ENCODE assay signal across 16 cellular contexts in genomic region chr13:110244096-110244830, GRCh38.
DNase-seq lines count a peak whose midpoint lies in the region; ATAC-seq and TF ChIP-seq lines count a peak whose summit lies in the region.
"Had no signal": no experiment of that assay in that cellular context is flagged by ENCODE, and none has a peak within 500 bp of the region (broad histone marks: within the 10 kb centered on the region; RNA-seq: fewer than 3 reads in every experiment).

No MANE protein-coding gene starts in this region.

- TF ChIP-seq CTCF in IMR-90 (conservative IDR thresholded peaks at IDR 0.05; ENCODE audit: low read depth, low read length): no peak

- CTCF ChIA-PET in IMR-90 (lab: Yijun Ruan, JAX): no interaction called here

- H3K4me2 ChIP-seq in IMR-90 (ENCODE audit: low read depth, low read length) (no peak overlapping the region), trophoblast cell (ENCODE audit: low read length) (no peak overlapping the region)
- H3K4me2 ChIP-seq: hepatocyte had no signal

- no peak overlapping the region for H4K12ac ChIP-seq in trophoblast cell (ENCODE audit: low read depth, low read length)

- no peak overlapping the region for H2BK5ac ChIP-seq in IMR-90 (ENCODE audit: low read depth, low read length, poor library complexity, severe bottlenecking)
- H2BK5ac ChIP-seq in trophoblast cell (ENCODE audit: low read depth, low read length, poor library complexity): no peak overlapping the region

- H3K4ac ChIP-seq in IMR-90 (ENCODE audit: low read depth, low read length) (peak overlapping the region; percentile 58; the same call in 1 of the 2 replicates), trophoblast cell (ENCODE audit: low read depth, low read length) (no peak overlapping the region)

- dilution Hi-C loops in IMR-90 (cut with HindIII; ENCODE audit: low sequenced_read_pairs, unreplicated experiment): no loop called here

- H2AK5ac ChIP-seq in IMR-90 (ENCODE audit: low read depth, low read length) (peak overlapping the region; percentile 45; the same call in 1 of the 2 replicates), trophoblast cell (ENCODE audit: low read length) (no peak overlapping the region)

- peak overlapping the region; percentile 17; the same call in 1 of the 2 replicates for H3K27ac ChIP-seq in ACC112 (ENCODE audit: low read depth, low read length)
- peak overlapping the region; percentile 19; the same call in 1 of the 2 replicates for H3K27ac ChIP-seq in IMR-90 (ENCODE audit: insufficient read depth, low read length)
- H3K27ac ChIP-seq in trophoblast cell (ENCODE audit: low read depth, low read length): no peak overlapping the region
- H3K27ac ChIP-seq: hepatocyte, testis had no signal

- H4K8ac ChIP-seq in IMR-90 (ENCODE audit: low read depth in 2 of 2, low read length in 2 of 2) (peak overlapping the region in 1 of 2 experiments; percentile 50; a peak in 1 of 4 replicates), trophoblast cell (ENCODE audit: low read depth, low read length) (no peak overlapping the region)

- H3K9ac ChIP-seq in IMR-90 (ENCODE audit: low read depth, low read length): no peak overlapping the region
- no peak overlapping the region for H3K9ac ChIP-seq in trophoblast cell (ENCODE audit: low read length)

- H3K27me3 ChIP-seq in ACC112 (ENCODE audit: insufficient read depth, low read length) (no peaks in the 10 kb centered on the region), IMR-90 (ENCODE audit: control insufficient read depth, insufficient read depth, low read length) (no peaks in the 10 kb centered on the region), trophoblast cell (ENCODE audit: insufficient read depth, low read length) (no peaks in the 10 kb centered on the region)
- H3K27me3 ChIP-seq: hepatocyte, testis had no signal

- TF ChIP-seq RAD21 in IMR-90 (IDR thresholded peaks at IDR 0.05; ENCODE audit: low read length): no peak

- peaks cover 30% of the 10 kb centered on the region for H3K9me1 ChIP-seq in IMR-90 (ENCODE audit: insufficient read depth, low read length)

- peak overlapping the region; percentile 31 for H2BK12ac ChIP-seq in trophoblast cell (ENCODE audit: low read length)

- H2BK120ac ChIP-seq in IMR-90 (ENCODE audit: low read depth, low read length): peak overlapping the region; percentile 46; the same call in 1 of the 2 replicates
- H2BK120ac ChIP-seq in trophoblast cell (ENCODE audit: insufficient read depth, low read length, poor library complexity): no peak overlapping the region

- H3K4me1 ChIP-seq in ACC112 (ENCODE audit: control insufficient read depth, insufficient read depth, low read length, unreplicated experiment): peaks cover 46% of the 10 kb centered on the region
- peaks cover 29% of the 10 kb centered on the region for H3K4me1 ChIP-seq in IMR-90 (ENCODE audit: control insufficient read depth, insufficient read depth, low read length)
- H3K4me1 ChIP-seq in trophoblast cell (ENCODE audit: control insufficient read depth in 1 of 2, insufficient read depth in 2 of 2, low read length in 2 of 2): peaks cover 12 to 16% of the 10 kb centered on the region in 2 experiments

- 100% methylated on average over 1 of the region's 7 CpGs; no CpG with 5 or more reads in 1 of the 2 experiments for WGBS in IMR-90 (ENCODE audit: extremely low coverage in 2 of 2, insufficient read length in 1 of 2), 2 experiments
- WGBS in trophoblast cell (ENCODE audit: extremely low coverage, insufficient coverage, insufficient read length): no CpG with 5 or more reads among the region's 7 CpGs

- H4K5ac ChIP-seq in IMR-90 (ENCODE audit: low read depth, low read length): no peak overlapping the region

- H2AK9ac ChIP-seq in IMR-90 (replicated peaks; ENCODE audit: low read depth, low read length, poor library complexity): peak overlapping the region; percentile 16

- H3K9me3 ChIP-seq in IMR-90 (ENCODE audit: control insufficient read depth, insufficient read depth, low read length) (no peaks in the 10 kb centered on the region), trophoblast cell (ENCODE audit: insufficient read depth, low read depth, low read length) (no peaks in the 10 kb centered on the region)
- H3K9me3 ChIP-seq: testis had no signal

- no peak for ATAC-seq in IMR-90 (ENCODE audit: low read depth)
- ATAC-seq in HG02870 (IDR thresholded peaks at IDR 0.05; ENCODE audit: unreplicated experiment): no peak
- ATAC-seq: activated CD4-positive, CD25-positive, alpha-beta regulatory T cell treated with anti-CD3 and anti-CD28 coated beads, Interleukin-2, amount 50 U/mL, for 24 hours; activated T-cell treated with anti-CD3 and anti-CD28 coated beads, Interleukin-2, amount 50 U/mL, for 4 hours; left lobe of liver had no signal

- DNase-seq in IMR-90 (peak; percentile 42), fibroblast of peridontal ligament (ENCODE audit: extremely low read depth) (peak; percentile 99), trophoblast cell (no peak), putamen (ENCODE audit: low spot score) (no peak)
- no peak for DNase-seq in effector CD8-positive, alpha-beta T cell (lab: John Stamatoyannopoulos, UW)
- DNase-seq in activated effector memory CD4-positive, alpha-beta T cell treated with Interleukin-2 at 50 U/mL for 16 hours: no peak
- DNase-seq: activated T-cell treated with anti-CD3 and anti-CD28 coated beads, Interleukin-2, amount 50 U/mL, for 4 hours; AML-193; amygdala; small intestine; testis had no signal

- no TSS peak for BruUV-seq in IMR-90 (replicated peaks; lab: Mats Ljungman, UMichigan)

- H3K14ac ChIP-seq in IMR-90 (replicated peaks; ENCODE audit: low read depth, low read length) (peak overlapping the region; percentile 40; the same call in 1 of the 2 replicates), trophoblast cell (ENCODE audit: low read length) (no peak overlapping the region)

- TF ChIP-seq POLR2A in IMR-90 (IDR thresholded peaks at IDR 0.05; ENCODE audit: low read depth, low read length): no peak

- H4K91ac ChIP-seq in IMR-90 (ENCODE audit: insufficient read depth, low read depth, low read length): no peak overlapping the region
- no peak overlapping the region for H4K91ac ChIP-seq in trophoblast cell (ENCODE audit: low read depth, low read length)

- H3K18ac ChIP-seq in IMR-90 (ENCODE audit: low read depth, low read length): no peak overlapping the region
- no peak overlapping the region for H3K18ac ChIP-seq in trophoblast cell (ENCODE audit: low read length)

- in situ Hi-C loops in IMR-90 (cut with MboI; ENCODE audit: low sequenced_read_pairs): no loop called here

- intact Hi-C loops in IMR-90 (cut with micrococcal nuclease): no loop called here

- H3K23ac ChIP-seq in IMR-90 (ENCODE audit: low read depth, low read length) (peak overlapping the region; percentile 40; the same call in 1 of the 2 replicates), trophoblast cell (ENCODE audit: low read length) (no peak overlapping the region)

- H2BK20ac ChIP-seq in IMR-90 (ENCODE audit: low read depth, low read length): peak overlapping the region; percentile 29; the same call in 1 of the 2 replicates

- peaks cover 13% of the 10 kb centered on the region; the same call in 1 of the 2 replicates for H4K20me1 ChIP-seq in IMR-90 (ENCODE audit: insufficient read depth, low read length)

- H3K79me2 ChIP-seq in ACC112 (ENCODE audit: control insufficient read depth, insufficient read depth, low read length, unreplicated experiment) (peaks cover 49% of the 10 kb centered on the region), trophoblast cell (ENCODE audit: control insufficient read depth, insufficient read depth, low read length, poor library complexity) (peaks cover 4% of the 10 kb centered on the region)

- no peak overlapping the region for H3K56ac ChIP-seq in IMR-90 (ENCODE audit: extremely low read depth, insufficient read depth, low read length)

- peaks cover 34 to 82% of the 10 kb centered on the region in 2 experiments; a peak in 3 of 4 replicates for H3K79me1 ChIP-seq in IMR-90 (ENCODE audit: low read depth in 1 of 2, low read length in 2 of 2)
- H3K79me1 ChIP-seq in trophoblast cell (ENCODE audit: low read length): peaks cover 11% of the 10 kb centered on the region

- H2AFZ ChIP-seq in ACC112 (ENCODE audit: low read length, unreplicated experiment) (no peak overlapping the region), IMR-90 (replicated peaks; ENCODE audit: low read length, poor library complexity) (no peak overlapping the region), trophoblast cell (ENCODE audit: insufficient read depth, low read length, poor library complexity) (no peak overlapping the region)
- H2AFZ ChIP-seq: hepatocyte had no signal

- 0 out of 3 replicates have a peak overlapping the region, but pooled peaks have one; percentile 46 for H2BK15ac ChIP-seq in IMR-90 (ENCODE audit: low read depth, low read length)

- POLR2A ChIA-PET in IMR-90 (lab: Charles Lee; ENCODE audit: unreplicated experiment): no interaction called here

- H3K4me3 ChIP-seq in ACC112 (ENCODE audit: low read depth, low read length) (no peak overlapping the region), IMR-90 (ENCODE audit: insufficient read depth, low read depth, low read length) (no peak overlapping the region), trophoblast cell (ENCODE audit: low read depth, low read length) (no peak overlapping the region)
- H3K4me3 ChIP-seq: hepatocyte, testis had no signal

- no peaks in the 10 kb centered on the region for H3K36me3 ChIP-seq in ACC112 (ENCODE audit: insufficient read depth, low read length)
- peaks cover 35% of the 10 kb centered on the region for H3K36me3 ChIP-seq in IMR-90 (ENCODE audit: control insufficient read depth, insufficient read depth, low read length)
- peaks cover 29 to 35% of the 10 kb centered on the region in 2 experiments for H3K36me3 ChIP-seq in trophoblast cell (ENCODE audit: control insufficient read depth in 1 of 2, insufficient read depth in 2 of 2, low read length in 2 of 2)

TF ChIP-seq in IMR-90, 13 proteins besides CTCF, POLR2A, EP300 and RAD21 (continues in another document):
- no peak for TF ChIP-seq USF2 (IDR thresholded peaks at IDR 0.05; ENCODE audit: low read depth, low read length)
- no peak for TF ChIP-seq NFE2L2 (IDR thresholded peaks at IDR 0.05; ENCODE audit: low read depth, low read length)
- TF ChIP-seq SMC3 (IDR thresholded peaks at IDR 0.05; ENCODE audit: low read depth, low read length): no peak

Comparison
In these comparisons a context has a peak if more than half of its experiments do, and no peak if none do; other contexts are left out.
1. DNase-seq: peak in IMR-90 (single experiment) and fibroblast of peridontal ligament (single experiment); none in trophoblast cell (0 of 2), effector CD8-positive, alpha-beta T cell (single experiment), putamen (single experiment) and activated effector memory CD4-positive, alpha-beta T cell treated with Interleukin-2 at 50 U/mL for 16 hours (single experiment).